In genomic region chr5:73865315-73865714, GRCh38 we compare ENCODE assay signal across 26 cellular contexts.
"Had no signal": no experiment of that assay in that cellular context is flagged by ENCODE, and none has a peak within 500 bp of the region (broad histone marks: within the 10 kb centered on the region; RNA-seq: fewer than 3 reads in every experiment).

No MANE protein-coding gene starts in this region.

- H3K27me3 ChIP-seq: esophagus squamous epithelium, neutrophil, pancreas, suprapubic skin, transverse colon had no signal

- H3K4me1 ChIP-seq: esophagus squamous epithelium, suprapubic skin, transverse colon had no signal

- H3K4me3 ChIP-seq: coronary artery, esophagus squamous epithelium, lung, mucosa of descending colon, pancreas, smooth muscle cell, suprapubic skin, transverse colon had no signal

- H3K27ac ChIP-seq: coronary artery, esophagus squamous epithelium, neutrophil, pancreas, suprapubic skin, transverse colon had no signal

- H3K36me3 ChIP-seq: neutrophil, transverse colon had no signal

- ATAC-seq: effector memory CD8-positive, alpha-beta T cell; left cardiac atrium; left ventricle myocardium superior; mucosa of descending colon; natural killer cell treated with Interleukin-12 subunit alpha and Interleukin-12 subunit beta and Interleukin-15 and Interleukin-18, amount 100 ng/mL, for 72 hours; pancreas; sciatic nerve; stimulated activated naive CD8-positive, alpha-beta T cell treated with anti-CD3 and anti-CD28 coated beads, Interleukin-15, amount 100 ng/mL, for 72 hours had no signal

- DNase-seq: dermis blood vessel endothelial cell; effector memory CD8-positive, alpha-beta T cell; erythroblast; esophagus squamous epithelium; foreskin melanocyte; glutamatergic neuron; left cardiac atrium; left ventricle myocardium superior; mesenchymal stem cell; mucosa of descending colon; naive B cell; pancreas; stimulated activated CD4-positive, alpha-beta T cell treated with anti-CD3 and anti-CD28 coated beads, Interleukin-12 subunit alpha, Interleukin-12 subunit beta, amount 100 ng/mL, for 4 hours; stimulated activated CD4-positive, alpha-beta T cell treated with anti-CD3 and anti-CD28 coated beads, Interleukin-1b, Interleukin-23, amount 100 ng/mL, for 48 hours; stimulated activated CD4-positive, alpha-beta T cell treated with anti-CD3 and anti-CD28 coated beads, Interleukin-4, amount 100 ng/mL, for 1 hour; stimulated activated CD8-positive, alpha-beta memory T cell treated with anti-CD3 and anti-CD28 coated beads, Interleukin-4, amount 100 ng/mL, for 48 hours; stimulated activated naive CD4-positive, alpha-beta T cell; stimulated activated naive CD8-positive, alpha-beta T cell treated with anti-CD3 and anti-CD28 coated beads, Interleukin-15, amount 100 ng/mL, for 72 hours; transverse colon had no signal

- H3K9me3 ChIP-seq: esophagus squamous epithelium, mucosa of descending colon, neutrophil, pancreas, suprapubic skin, transverse colon had no signal

- FAIRE-seq: pancreas had no signal
